ENCODE assay signal across 8 cellular contexts in genomic region chr15:38072507-38073277, GRCh38.
DNase-seq lines count a peak whose midpoint lies in the region; ATAC-seq and TF ChIP-seq lines count a peak whose summit lies in the region.

No MANE protein-coding gene starts in this region.

- H3K4me1 ChIP-seq in skeletal muscle tissue (ENCODE audit: control insufficient read depth in 3 of 3, insufficient read depth in 3 of 3, low read length in 3 of 3), result peaks cover 12 to 18% (median 18%) of the 10 kb centered on the region in 3 donors

- H3K27me3 ChIP-seq in skeletal muscle tissue (ENCODE audit: control insufficient read depth in 3 of 3, insufficient read depth in 3 of 3, low read length in 3 of 3), result peaks cover 0 to 3% (median 0%) of the 10 kb centered on the region in 3 donors

- DNase-seq in ELR (ENCODE audit: low read depth), result peak; percentile 81
- DNase-seq in RWPE1 (ENCODE audit: low spot score), result peak; percentile 73
- peak; percentile 84 for DNase-seq in chondrocyte (ENCODE audit: low spot score)
- DNase-seq in islet precursor cell, result peak; percentile 99
- no peak for DNase-seq in activated gamma-delta T cell (lab: John Stamatoyannopoulos, UW)

- H3K4me3 ChIP-seq in skeletal muscle tissue (ENCODE audit: low read length in 3 of 3), result peak overlapping the region; percentile 69 to 79 (median 77)

- ATAC-seq in GM21360 (IDR thresholded peaks at IDR 0.05; ENCODE audit: unreplicated experiment), result peak; percentile 54
- peak; percentile 52 for ATAC-seq in HG03558 (IDR thresholded peaks at IDR 0.05; ENCODE audit: extremely low read depth, unreplicated experiment)

- peak overlapping the region; percentile 94 for H3K27ac Mint-ChIP-seq in chondrocyte (ENCODE audit: unreplicated experiment)

- H3K4me3 Mint-ChIP-seq in chondrocyte (ENCODE audit: unreplicated experiment), result peak overlapping the region; percentile 79

- H3K9me3 ChIP-seq in skeletal muscle tissue (ENCODE audit: control insufficient read depth in 3 of 3, low read length in 3 of 3), result no peaks in the 10 kb centered on the region

- no peaks in the 10 kb centered on the region for H3K36me3 ChIP-seq in skeletal muscle tissue (ENCODE audit: control insufficient read depth in 3 of 3, insufficient read depth in 3 of 3, low read length in 3 of 3)

- peak; percentile 48 for TF ChIP-seq CTCF in RWPE1 (conservative IDR thresholded peaks at IDR 0.05; ENCODE audit: low read depth)
- TF ChIP-seq CTCF in chondrocyte (IDR thresholded peaks at IDR 0.05), result peak; percentile 68

- POLR2A ChIA-PET in RWPE1 (lab: Yijun Ruan, JAX; ENCODE audit: low non-redundant PET), result interaction anchor here (1.1 kb wide), 1 partner anchor 180 kb away, joined by 4 read pairs; the partner anchor contains the start of gene SPRED1

- H3K9ac ChIP-seq in skeletal muscle tissue (ENCODE audit: low read depth in 1 of 3, low read length in 3 of 3), result peak overlapping the region; percentile 68 to 73 (median 71)

- H3K27ac ChIP-seq in RWPE1, result peak overlapping the region; percentile 94
- H3K27ac ChIP-seq in skeletal muscle tissue (ENCODE audit: low read depth, low read length), result peak overlapping the region; percentile 85

- H3K36me3 Mint-ChIP-seq in chondrocyte (ENCODE audit: low read depth), result no peaks in the 10 kb centered on the region

- no peaks in the 10 kb centered on the region for H3K9me3 Mint-ChIP-seq in chondrocyte (ENCODE audit: low read depth)

- no peaks in the 10 kb centered on the region for H3K27me3 Mint-ChIP-seq in chondrocyte (ENCODE audit: low read depth)

- H3K4me1 Mint-ChIP-seq in chondrocyte (ENCODE audit: low read depth), result peaks cover 65% of the 10 kb centered on the region

- CTCF ChIA-PET in RWPE1 (lab: Yijun Ruan, JAX), result interaction anchor here (0.6 to 0.7 kb wide), 2 partner anchors 26 to 69 kb away, joined by 3 to 5 read pairs; no protein-coding TSS in a partner anchor
